ENCODE assay signal across 24 cellular contexts in the genomic region with DNA sequence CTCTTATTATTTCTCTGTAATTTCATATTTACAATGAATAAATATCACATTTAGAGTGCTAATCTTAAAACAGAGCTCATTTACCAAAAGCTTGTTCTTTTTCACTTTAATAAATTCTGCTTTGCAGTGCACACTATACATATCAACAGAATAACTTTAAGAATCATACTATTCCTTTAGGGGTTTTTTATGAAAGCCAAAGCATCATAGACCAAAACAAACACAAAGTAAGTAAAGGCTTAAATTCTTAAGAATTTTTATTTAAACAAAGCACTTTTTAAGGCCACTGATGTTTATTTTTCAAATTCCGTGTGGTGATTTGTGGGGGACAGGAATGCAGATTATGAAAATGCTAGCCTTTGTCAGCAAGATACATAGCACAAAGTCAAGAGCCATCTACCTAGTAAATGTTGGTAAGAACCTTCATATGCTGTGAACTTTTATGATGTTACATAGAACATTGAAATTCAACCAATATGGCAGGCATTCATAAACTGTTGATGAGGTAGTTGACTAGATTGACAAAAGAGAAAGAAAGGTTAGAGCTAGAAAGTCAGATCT. TPM values are rescaled to one million over a fixed set of nuclear protein-coding genes. Genes with fewer than 3 reads are reported as not detected.
DNase-seq lines count a peak whose midpoint lies in the region; ATAC-seq and TF ChIP-seq lines count a peak whose summit lies in the region.
"Had no signal": no experiment of that assay in that cellular context is flagged by ENCODE, and none has a peak within 500 bp of the region (broad histone marks: within the 10 kb centered on the region; RNA-seq: fewer than 3 reads in every experiment).

No MANE protein-coding gene starts in this region.

- intact Hi-C loops in posterior cingulate gyrus (cut with DNase I): no loop called here

- no peak for ATAC-seq in stimulated activated naive CD8-positive, alpha-beta T cell treated with anti-CD3 and anti-CD28 coated beads, Interleukin-15, amount 100 ng/mL, for 72 hours
- ATAC-seq: heart right ventricle; naive thymus-derived CD4-positive, alpha-beta T cell; T-cell had no signal

- no peaks in the 10 kb centered on the region for H3K36me3 ChIP-seq in brain microvascular endothelial cell (replicated peaks)
- H3K36me3 ChIP-seq: heart right ventricle, ovary, Peyer's patch, right atrium auricular region, SJCRH30, thyroid gland had no signal

- H3K27me3 Mint-ChIP-seq in HFFc6 (ENCODE audit: insufficient read depth): peaks cover 4% of the 10 kb centered on the region
- no peaks in the 10 kb centered on the region for H3K27me3 Mint-ChIP-seq in stimulated activated naive CD8-positive, alpha-beta T cell treated with anti-CD3 and anti-CD28 coated beads, Interleukin-15, amount 100 ng/mL, for 72 hours

- peak overlapping the region; percentile 36 for H3K27ac Mint-ChIP-seq in HFFc6
- no peak overlapping the region for H3K27ac Mint-ChIP-seq in stimulated activated naive CD8-positive, alpha-beta T cell treated with anti-CD3 and anti-CD28 coated beads, Interleukin-15, amount 100 ng/mL, for 72 hours
- H3K27ac Mint-ChIP-seq: CD4-positive, alpha-beta memory T cell; mesothelial cell of epicardium; naive thymus-derived CD4-positive, alpha-beta T cell; stimulated activated naive CD8-positive, alpha-beta T cell treated with anti-CD3 and anti-CD28 coated beads, Interleukin-15, Interleukin-2, amounts not matched to agents 100 ng/mL and 50 ng/mL, for 24 hours; T-cell had no signal

- H3K36me3 Mint-ChIP-seq in HFFc6 (ENCODE audit: low read depth): no peaks in the 10 kb centered on the region
- H3K36me3 Mint-ChIP-seq: CD4-positive, alpha-beta memory T cell; mesothelial cell of epicardium; naive thymus-derived CD4-positive, alpha-beta T cell; T-cell had no signal

- H3K4me3 ChIP-seq in AG09309 (ENCODE audit: control insufficient read depth, low read depth, low read length) (no peak overlapping the region), brain microvascular endothelial cell (ENCODE audit: low read depth, low read length) (no peak overlapping the region)
- H3K4me3 ChIP-seq: heart right ventricle, ovary, Peyer's patch, right atrium auricular region, SJCRH30, thyroid gland had no signal

- peaks cover 24% of the 10 kb centered on the region for H3K4me1 Mint-ChIP-seq in HFFc6 (ENCODE audit: low read depth)
- peaks cover 7% of the 10 kb centered on the region for H3K4me1 Mint-ChIP-seq in stimulated activated naive CD8-positive, alpha-beta T cell treated with anti-CD3 and anti-CD28 coated beads, Interleukin-15, amount 100 ng/mL, for 72 hours

- H3K9me3 Mint-ChIP-seq in HFFc6: no peaks in the 10 kb centered on the region
- no peaks in the 10 kb centered on the region for H3K9me3 Mint-ChIP-seq in stimulated activated naive CD8-positive, alpha-beta T cell treated with anti-CD3 and anti-CD28 coated beads, Interleukin-15, amount 100 ng/mL, for 72 hours
- H3K9me3 Mint-ChIP-seq: CD4-positive, alpha-beta memory T cell; mesothelial cell of epicardium; stimulated activated naive CD8-positive, alpha-beta T cell treated with anti-CD3 and anti-CD28 coated beads, Interleukin-15, Interleukin-2, amounts not matched to agents 100 ng/mL and 50 ng/mL, for 24 hours; T-cell had no signal

- TF ChIP-seq CTCF in AG09309 (IDR thresholded peaks at IDR 0.05; ENCODE audit: control insufficient read depth, insufficient read depth, low read depth, low read length, missing control alignments) (no peak), HFFc6 (IDR thresholded peaks at IDR 0.05) (no peak), brain microvascular endothelial cell (IDR thresholded peaks at IDR 0.05; ENCODE audit: low read depth, low read length, missing control alignments) (no peak)

- H3K27me3 ChIP-seq in brain microvascular endothelial cell (replicated peaks): no peaks in the 10 kb centered on the region
- H3K27me3 ChIP-seq: heart right ventricle, ovary, Peyer's patch, right atrium auricular region, SJCRH30, thyroid gland had no signal

- H3K4me3 Mint-ChIP-seq in HFFc6: no peak overlapping the region
- no peak overlapping the region for H3K4me3 Mint-ChIP-seq in stimulated activated naive CD8-positive, alpha-beta T cell treated with anti-CD3 and anti-CD28 coated beads, Interleukin-15, amount 100 ng/mL, for 72 hours
- H3K4me3 Mint-ChIP-seq: CD4-positive, alpha-beta memory T cell; mesothelial cell of epicardium; naive thymus-derived CD4-positive, alpha-beta T cell; stimulated activated naive CD8-positive, alpha-beta T cell treated with anti-CD3 and anti-CD28 coated beads, Interleukin-15, Interleukin-2, amounts not matched to agents 100 ng/mL and 50 ng/mL, for 24 hours; T-cell had no signal

- DNase-seq in AG09309 (ENCODE audit: low read depth): peak; percentile 13
- DNase-seq in HFFc6: peak; percentile 40
- DNase-seq in brain microvascular endothelial cell: peak; percentile 32
- peak; percentile 91 for DNase-seq in iris pigment epithelial cell (ENCODE audit: low read depth)
- DNase-seq in stimulated activated naive CD8-positive, alpha-beta T cell treated with anti-CD3 and anti-CD28 coated beads, Interleukin-15, amount 100 ng/mL, for 72 hours: no peak
- DNase-seq in posterior cingulate gyrus: no peak
- no peak for DNase-seq in NCI-H146 (lab: John Stamatoyannopoulos, UW)
- DNase-seq in DMS 273 (lab: John Stamatoyannopoulos, UW; ENCODE audit: unreplicated experiment): no peak
- DNase-seq: activated gamma-delta T cell treated with Interleukin-2 at 50 U/mL for 16 hours; activated T-cell treated with anti-CD3 and anti-CD28 coated beads, Interleukin-2, amount 50 U/mL, for 1 hour; CD4-positive, alpha-beta memory T cell; heart right ventricle; KBM-7; naive thymus-derived CD4-positive, alpha-beta T cell; NCI-H2171 treated with DMSO at 0.1 percent for 48 hours; NCI-H524 treated with DMSO at 0.1 percent for 48 hours; ovary; Peyer's patch; T-cell; thyroid gland had no signal

- in situ Hi-C loops in brain microvascular endothelial cell (cut with HindIII; ENCODE audit: low pct_ligation_motif_present, low sequenced_read_pairs): no loop called here

- H3K27ac ChIP-seq in brain microvascular endothelial cell: peak overlapping the region; percentile 27
- H3K27ac ChIP-seq: heart right ventricle, ovary, Peyer's patch, right atrium auricular region, SJCRH30, thyroid gland had no signal

RNA-seq across cellular contexts. Expression of a gene that starts 17.8 kb away (rescaled TPM):
- total RNA-seq in HFFc6 (2021; fragmentation: NEBNext Ultra II Directional; extraction: Animal tissue kit (Norgen Biotek cat#: 25700)): 10 to 100 TPM in 4 of 6 experiments, 1 to 10 TPM in 2; 8.7 to 12.1 (median 10.5) TPM

Comparison
In these comparisons a context has a peak if more than half of its experiments do, and no peak if none do; other contexts are left out.
1. DNase-seq: peak in AG09309 (single experiment), HFFc6 (single experiment), brain microvascular endothelial cell (single experiment) and iris pigment epithelial cell (single experiment); none in stimulated activated naive CD8-positive, alpha-beta T cell treated with anti-CD3 and anti-CD28 coated beads, Interleukin-15, amount 100 ng/mL, for 72 hours (0 of 2), posterior cingulate gyrus (0 of 10), NCI-H146 (single experiment) and DMS 273 (single experiment).